9 cellular contexts compared by ENCODE assay signal in genomic region chr1:233281711-233282581, GRCh38. TPM values are rescaled to one million over a fixed set of nuclear protein-coding genes. Genes with fewer than 3 reads are reported as not detected.
A peak's percentile ranks its signal among the peaks of the same experiment; 100 is the strongest.
DNase-seq lines count a peak whose midpoint lies in the region; ATAC-seq and TF ChIP-seq lines count a peak whose summit lies in the region.
"Had no signal": no experiment of that assay in that cellular context is flagged by ENCODE, and none has a peak within 500 bp of the region (broad histone marks: within the 10 kb centered on the region; RNA-seq: fewer than 3 reads in every experiment).

No MANE protein-coding gene starts in this region.

- H3K4me3 Mint-ChIP-seq in activated CD4-positive, alpha-beta T cell treated with anti-CD3 and anti-CD28 coated beads, Interleukin-2, amount 10 ng/mL, durations not matched to agents 24 days and 14 days: peak overlapping the region; percentile 60
- H3K4me3 Mint-ChIP-seq in nephron progenitor cell: no peak overlapping the region

- H3K4me1 Mint-ChIP-seq in activated CD4-positive, alpha-beta T cell treated with anti-CD3 and anti-CD28 coated beads, Interleukin-2, amount 10 ng/mL, durations not matched to agents 24 days and 14 days: peaks cover 46% of the 10 kb centered on the region
- no peaks in the 10 kb centered on the region for H3K4me1 Mint-ChIP-seq in nephron progenitor cell

- peak; percentile 18 for DNase-seq in AG08396 (ENCODE audit: low spot score)
- DNase-seq in activated CD4-positive, alpha-beta T cell treated with anti-CD3 and anti-CD28 coated beads, Interleukin-2, amount 10 ng/mL, durations not matched to agents 24 days and 14 days: peak; percentile 84
- no peak for DNase-seq in nephron progenitor cell
- DNase-seq in cortex of kidney (lab: John Stamatoyannopoulos, UW): no peak
- no peak for DNase-seq in NCI-H1105 treated with DMSO at 0.1 percent for 48 hours (lab: John Stamatoyannopoulos, UW)
- no peak for DNase-seq in NCI-H1048 (lab: John Stamatoyannopoulos, UW)
- DNase-seq: pancreas had no signal

- peak overlapping the region; percentile 80 for H3K27ac Mint-ChIP-seq in activated CD4-positive, alpha-beta T cell treated with anti-CD3 and anti-CD28 coated beads, Interleukin-2, amount 10 ng/mL, durations not matched to agents 24 days and 14 days
- H3K27ac Mint-ChIP-seq in nephron progenitor cell: peak overlapping the region; percentile 41

- H3K27me3 Mint-ChIP-seq in activated CD4-positive, alpha-beta T cell treated with anti-CD3 and anti-CD28 coated beads, Interleukin-2, amount 10 ng/mL, durations not matched to agents 24 days and 14 days: no peaks in the 10 kb centered on the region
- H3K27me3 Mint-ChIP-seq in nephron progenitor cell (ENCODE audit: low read depth, poor library complexity): no peaks in the 10 kb centered on the region

- H3K36me3 Mint-ChIP-seq in activated CD4-positive, alpha-beta T cell treated with anti-CD3 and anti-CD28 coated beads, Interleukin-2, amount 10 ng/mL, durations not matched to agents 24 days and 14 days (ENCODE audit: low read depth): peaks cover 32% of the 10 kb centered on the region
- no peaks in the 10 kb centered on the region for H3K36me3 Mint-ChIP-seq in nephron progenitor cell (ENCODE audit: low read depth)

- peak; percentile 94 for ATAC-seq in GM19025 (IDR thresholded peaks at IDR 0.05; ENCODE audit: low read depth, unreplicated experiment)
- peak; percentile 84 for ATAC-seq in HG03097 (IDR thresholded peaks at IDR 0.05; ENCODE audit: low FRiP score, unreplicated experiment)

- peaks cover 4% of the 10 kb centered on the region for H3K9me3 Mint-ChIP-seq in activated CD4-positive, alpha-beta T cell treated with anti-CD3 and anti-CD28 coated beads, Interleukin-2, amount 10 ng/mL, durations not matched to agents 24 days and 14 days
- no peaks in the 10 kb centered on the region for H3K9me3 Mint-ChIP-seq in nephron progenitor cell

- intact Hi-C loops in activated CD4-positive, alpha-beta T cell treated with anti-CD3 and anti-CD28 coated beads, Interleukin-2, amount 10 ng/mL, durations not matched to agents 24 days and 14 days (cut with micrococcal nuclease): loop anchor here (1.0 to 5.0 kb wide), 3 partner anchors 13 to 125 kb away; partner anchors contain the start of gene PCNX2

- TF ChIP-seq CTCF in nephron progenitor cell (IDR thresholded peaks at IDR 0.05): no peak

RNA-seq across cellular contexts. Expression of gene PCNX2, which starts 13.6 kb away (rescaled TPM):
- total RNA-seq in activated CD4-positive, alpha-beta T cell treated with anti-CD3 and anti-CD28 coated beads, Interleukin-2, amount 10 ng/mL, durations not matched to agents 24 days and 14 days: 25.0 and 29.5 TPM in 2 replicates

RNA-seq across cellular contexts. Expression of gene MAP3K21, which starts 45.6 kb away (rescaled TPM):
- total RNA-seq in activated CD4-positive, alpha-beta T cell treated with anti-CD3 and anti-CD28 coated beads, Interleukin-2, amount 10 ng/mL, durations not matched to agents 24 days and 14 days: 1.5 and 1.6 TPM in 2 replicates

Comparison
In these comparisons a context has a peak if more than half of its experiments do, and no peak if none do; other contexts are left out.
1. DNase-seq: peak in AG08396 (single experiment) and activated CD4-positive, alpha-beta T cell treated with anti-CD3 and anti-CD28 coated beads, Interleukin-2, amount 10 ng/mL, durations not matched to agents 24 days and 14 days (single experiment); none in nephron progenitor cell (single experiment), cortex of kidney (single experiment), NCI-H1105 treated with DMSO at 0.1 percent for 48 hours (single experiment) and NCI-H1048 (single experiment).